Comparison of ENCODE assay signal across 1 cellular context in genomic region chr7:127653396-127653795, GRCh38.
TF ChIP-seq lines count a peak whose summit lies in the region.

No MANE protein-coding gene starts in this region.

TF ChIP-seq in K562, 482 proteins besides CTCF, POLR2A, EP300 and RAD21 (continued from another document):
- TF ChIP-seq ZNF518B (CRISPR knock-in tag; IDR thresholded peaks at IDR 0.05) (no peak), ZNF764 (CRISPR knock-in tag; IDR thresholded peaks at IDR 0.05; ENCODE audit: low read depth) (no peak)
